ENCODE assay signal across 9 cellular contexts in the genomic region with DNA sequence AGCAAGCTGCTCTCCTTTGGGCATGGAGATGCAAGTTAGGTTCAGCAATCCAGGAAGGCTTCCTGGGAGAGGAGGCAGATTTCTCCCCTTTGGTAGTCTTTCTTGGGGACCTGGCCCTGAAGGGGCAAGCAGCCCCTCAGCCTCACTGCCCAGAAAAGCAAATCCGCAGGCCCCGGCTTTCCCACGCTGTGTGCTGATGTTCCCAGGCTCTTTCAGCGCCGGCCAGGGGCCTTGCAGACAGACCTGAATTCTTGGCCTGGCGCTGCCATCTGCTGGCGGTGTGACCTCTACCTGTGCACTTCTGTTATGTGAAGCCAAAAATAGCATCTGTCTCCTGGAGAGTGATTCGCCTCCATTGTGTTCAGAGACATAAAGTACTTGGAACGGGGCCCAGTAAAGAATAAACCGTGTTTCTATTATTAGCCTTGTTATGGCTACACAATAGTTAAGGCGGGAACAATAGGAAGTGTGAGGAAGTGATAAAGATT.
A peak's percentile ranks its signal among the peaks of the same experiment; 100 is the strongest.
DNase-seq lines count a peak whose midpoint lies in the region; ATAC-seq, FAIRE-seq and TF ChIP-seq lines count a peak whose summit lies in the region.
"Had no signal": no experiment of that assay in that cellular context is flagged by ENCODE, and none has a peak within 500 bp of the region (broad histone marks: within the 10 kb centered on the region; RNA-seq: fewer than 3 reads in every experiment).

No MANE protein-coding gene starts in this region.

- TF ChIP-seq CTCF in HEK293 (tag by site-specific recombination; IDR thresholded peaks at IDR 0.05) = peak; percentile 60
- TF ChIP-seq CTCF in astrocyte (IDR thresholded peaks at IDR 0.05; ENCODE audit: insufficient read depth, low read depth, low read length) = peak; percentile 56

- POLR2A ChIA-PET in HEK293 (lab: Yijun Ruan, JAX) = no interaction called here

- H3K9ac ChIP-seq in astrocyte (ENCODE audit: low read length) (peak overlapping the region; percentile 32), skeletal muscle satellite cell (ENCODE audit: low read depth, low read length) (peak overlapping the region; percentile 68)

- no peak overlapping the region for H3K4me3 Mint-ChIP-seq in astrocyte (ENCODE audit: unreplicated experiment)
- H3K4me3 Mint-ChIP-seq: naive thymus-derived CD4-positive, alpha-beta T cell had no signal

- H3K4me1 Mint-ChIP-seq in astrocyte (ENCODE audit: low read depth, unreplicated experiment) = peaks cover 8% of the 10 kb centered on the region
- H3K4me1 Mint-ChIP-seq: naive thymus-derived CD4-positive, alpha-beta T cell had no signal

- H3K36me3 Mint-ChIP-seq in astrocyte (ENCODE audit: low read depth, unreplicated experiment) = peaks cover 3% of the 10 kb centered on the region
- H3K36me3 Mint-ChIP-seq: naive thymus-derived CD4-positive, alpha-beta T cell had no signal

- H3K9me3 ChIP-seq in HEK293 (ENCODE audit: control insufficient read depth, insufficient read depth, low read depth, low read length) = no peaks in the 10 kb centered on the region
- peaks cover 5% of the 10 kb centered on the region for H3K9me3 ChIP-seq in astrocyte (ENCODE audit: insufficient read depth, low read depth, low read length)
- H3K9me3 ChIP-seq in skeletal muscle satellite cell (replicated peaks; ENCODE audit: low read length) = no peaks in the 10 kb centered on the region

- FAIRE-seq in astrocyte (lab: Jason Lieb, UNC) = peak; percentile 73

- no peaks in the 10 kb centered on the region for H3K36me3 ChIP-seq in HEK293 (ENCODE audit: control insufficient read depth in 2 of 2, insufficient read depth in 1 of 2, low read length in 2 of 2)
- no peaks in the 10 kb centered on the region for H3K36me3 ChIP-seq in astrocyte (ENCODE audit: insufficient read depth, low read length)
- H3K36me3 ChIP-seq in skeletal muscle satellite cell (ENCODE audit: insufficient read depth, low read length) = no peaks in the 10 kb centered on the region

- H2AFZ ChIP-seq in astrocyte (ENCODE audit: low read depth, low read length) = peak overlapping the region; percentile 70

- peak; percentile 10 to 27 for DNase-seq in AML-193 (lab: John Stamatoyannopoulos, UW)
- peak; percentile 76 for DNase-seq in NCI-H510A (lab: John Stamatoyannopoulos, UW)
- DNase-seq in astrocyte (ENCODE audit: low read depth) = peak; percentile 67
- peak; percentile 63 for DNase-seq in iPS DF 19.7 (ENCODE audit: low read depth, low spot score)
- DNase-seq in KG1 (lab: John Stamatoyannopoulos, UW) = no peak

- no peak for ATAC-seq in GM18870 (IDR thresholded peaks at IDR 0.05; ENCODE audit: unreplicated experiment)
- ATAC-seq: naive thymus-derived CD4-positive, alpha-beta T cell had no signal

- no peak overlapping the region; the same call in 1 of the 2 replicates for H3K27ac ChIP-seq in HEK293 (ENCODE audit: extremely low read depth, low read depth, low read length)
- H3K27ac ChIP-seq in astrocyte (ENCODE audit: low read depth, low read length) = no peak overlapping the region

- H3K27me3 ChIP-seq in astrocyte (ENCODE audit: insufficient read depth, low read length) = no peaks in the 10 kb centered on the region
- no peaks in the 10 kb centered on the region for H3K27me3 ChIP-seq in skeletal muscle satellite cell (ENCODE audit: control insufficient read depth, insufficient read depth, low read length)

- no peaks in the 10 kb centered on the region for H3K79me2 ChIP-seq in astrocyte (ENCODE audit: insufficient read depth, low read length)

- H3K4me3 ChIP-seq in HEK293 (ENCODE audit: low read depth, low read length) = no peak overlapping the region
- no peak overlapping the region for H3K4me3 ChIP-seq in astrocyte (ENCODE audit: insufficient read depth, low read depth, low read length)
- peak overlapping the region; percentile 25 for H3K4me3 ChIP-seq in skeletal muscle satellite cell (ENCODE audit: low read length)

- H3K27ac Mint-ChIP-seq in astrocyte (ENCODE audit: unreplicated experiment) = no peak overlapping the region
- H3K27ac Mint-ChIP-seq: naive thymus-derived CD4-positive, alpha-beta T cell had no signal

- peaks cover 6% of the 10 kb centered on the region for H3K27me3 Mint-ChIP-seq in astrocyte (ENCODE audit: low read depth, unreplicated experiment)

- CTCF ChIA-PET in HEK293 (lab: Yijun Ruan, JAX) = interaction anchor here (0.5 to 3.0 kb wide), 12 partner anchors 12 to 842 kb away, joined by 3 to 36 read pairs (median 4); partner anchors contain the start of gene ALPL

- no peaks in the 10 kb centered on the region for H4K20me1 ChIP-seq in astrocyte (ENCODE audit: insufficient read depth, low read length)

- H3K4me1 ChIP-seq in HEK293 (ENCODE audit: control insufficient read depth, insufficient read depth, low read length) (no peaks in the 10 kb centered on the region; the same call in 1 of the 2 replicates), astrocyte (ENCODE audit: insufficient read depth, low read length) (peaks cover 12% of the 10 kb centered on the region), skeletal muscle satellite cell (ENCODE audit: control insufficient read depth, insufficient read depth, low read length) (peaks cover 23% of the 10 kb centered on the region)

- H3K4me2 ChIP-seq in astrocyte (ENCODE audit: low read length) (peak overlapping the region; percentile 40), skeletal muscle satellite cell (ENCODE audit: low read length) (peak overlapping the region; percentile 63)

- H3K9me3 Mint-ChIP-seq in astrocyte (ENCODE audit: unreplicated experiment) = no peaks in the 10 kb centered on the region
- H3K9me3 Mint-ChIP-seq: naive thymus-derived CD4-positive, alpha-beta T cell had no signal

TF ChIP-seq in HEK293, 187 proteins besides CTCF, POLR2A, EP300 and RAD21:
- peak; percentile 85 for TF ChIP-seq ZSCAN30 (tag by site-specific recombination; IDR thresholded peaks at IDR 0.05)
- TF ChIP-seq ZNF654 (tag by site-specific recombination; IDR thresholded peaks at IDR 0.05; ENCODE audit: low read depth) = peak; percentile 78
- peak; percentile 38; the same call in 1 of the 2 replicates for TF ChIP-seq ZEB2 (tag by site-specific recombination; IDR thresholded peaks at IDR 0.05)
- no peak for TF ChIP-seq ZNF214 (tag by site-specific recombination; IDR thresholded peaks at IDR 0.05; ENCODE audit: borderline replicate concordance)
- peak; percentile 57; the same call in 1 of the 2 replicates for TF ChIP-seq ZNF561 (tag by site-specific recombination; IDR thresholded peaks at IDR 0.05; ENCODE audit: borderline replicate concordance)
- peak; percentile 65 for TF ChIP-seq GLIS1 (tag by site-specific recombination; IDR thresholded peaks at IDR 0.05)
- TF ChIP-seq KLF8 (tag by site-specific recombination; IDR thresholded peaks at IDR 0.05) = 0 out of 2 replicates have a peak, but pooled peaks have one; percentile 26
- TF ChIP-seq ZNF423 (tag by site-specific recombination; IDR thresholded peaks at IDR 0.05) = no peak
- 0 out of 2 replicates have a peak, but pooled peaks have one; percentile 18 for TF ChIP-seq ZNF366 (tag by site-specific recombination; conservative IDR thresholded peaks at IDR 0.05)
